In genomic region chr6:152816055-152816454, GRCh38 we compare ENCODE assay signal across 29 cellular contexts.
"Had no signal": no experiment of that assay in that cellular context is flagged by ENCODE, and none has a peak within 500 bp of the region (broad histone marks: within the 10 kb centered on the region; RNA-seq: fewer than 3 reads in every experiment).

No MANE protein-coding gene starts in this region.

- DNase-seq: activated B cell treated with CpG ODN at 0.5 μM for 24 hours; activated CD4-positive, alpha-beta memory T cell treated with anti-CD3 and anti-CD28 coated beads for 36 hours; activated CD4-positive, alpha-beta T cell treated with anti-CD3 and anti-CD28 coated beads for 4 hours; activated CD4-positive, alpha-beta T cell treated with anti-CD3 and anti-CD28 coated beads, Interleukin-2, amount 10 ng/mL, durations not matched to agents 24 days and 14 days; activated CD4-positive, alpha-beta T cell treated with anti-CD3 and anti-CD28 coated beads, Interleukin-2, amount 50 U/mL, for 1 hour; activated CD4-positive, alpha-beta T cell treated with anti-CD3 and anti-CD28 coated beads, Interleukin-2, amount 50 U/mL, for 4 hours; activated CD4-positive, CD25-positive, alpha-beta regulatory T cell treated with anti-CD3 and anti-CD28 coated beads, Interleukin-2, amount 50 U/mL, for 72 hours; activated CD8-positive, alpha-beta memory T cell treated with anti-CD3 and anti-CD28 coated beads, Interleukin-2, amount 50 U/mL, for 4 hours; activated CD8-positive, alpha-beta T cell treated with anti-CD3 and anti-CD28 coated beads for 36 hours; activated effector memory CD4-positive, alpha-beta T cell treated with anti-CD3 and anti-CD28 coated beads, Interleukin-2, amount 50 U/mL, for 16 hours; activated gamma-delta T cell treated with Interleukin-2 at 50 U/mL for 16 hours; activated naive CD4-positive, alpha-beta T cell; activated naive CD4-positive, alpha-beta T cell treated with anti-CD3 and anti-CD28 coated beads for 36 hours; activated naive CD4-positive, alpha-beta T cell treated with anti-CD3 and anti-CD28 coated beads, Interleukin-2, amount 50 U/mL, for 16 hours; activated naive CD8-positive, alpha-beta T cell treated with anti-CD3 and anti-CD28 coated beads for 36 hours; activated T-cell treated with anti-CD3 and anti-CD28 coated beads for 4 hours; activated T-cell treated with anti-CD3 and anti-CD28 coated beads, Interleukin-2, amount 50 U/mL, for 1 hour; activated T-cell treated with anti-CD3 and anti-CD28 coated beads, Interleukin-2, amount 50 U/mL, for 4 hours; activated T-cell treated with anti-CD3 and anti-CD28 coated beads, Interleukin-2, amount 50 U/mL, for 72 hours; adrenal gland; amygdala; anterior cingulate cortex; T-helper 2 cell; T-helper 9 cell had no signal

- H3K9me3 ChIP-seq: adrenal gland, ascending aorta had no signal

- H3K36me3 ChIP-seq: adrenal gland, ascending aorta, cardiac muscle cell had no signal

- H3K27me3 ChIP-seq: adrenal gland, ascending aorta, cardiac muscle cell had no signal

- H3K4me1 ChIP-seq: adrenal gland, ascending aorta had no signal

- H3K4me3 ChIP-seq: adrenal gland, ascending aorta, cardiac muscle cell had no signal

- ATAC-seq: activated CD8-positive, alpha-beta T cell treated with anti-CD3 and anti-CD28 coated beads for 36 hours; activated naive CD4-positive, alpha-beta T cell treated with anti-CD3 and anti-CD28 coated beads, Interleukin-2, amount 50 U/mL, for 72 hours; activated T-cell treated with anti-CD3 and anti-CD28 coated beads, Interleukin-2, amount 50 U/mL, for 4 hours; activated T-cell treated with anti-CD3 and anti-CD28 coated beads, Interleukin-2, amount 50 U/mL, for 72 hours; activated T-helper 17 cell treated with anti-CD3 and anti-CD28 coated beads, Interleukin-2, amount 50 U/mL, for 72 hours had no signal

- H3K27ac ChIP-seq: adrenal gland, ascending aorta, cardiac muscle cell, VCaP had no signal
